ENCODE assay signal across 1 cellular context in the genomic region with DNA sequence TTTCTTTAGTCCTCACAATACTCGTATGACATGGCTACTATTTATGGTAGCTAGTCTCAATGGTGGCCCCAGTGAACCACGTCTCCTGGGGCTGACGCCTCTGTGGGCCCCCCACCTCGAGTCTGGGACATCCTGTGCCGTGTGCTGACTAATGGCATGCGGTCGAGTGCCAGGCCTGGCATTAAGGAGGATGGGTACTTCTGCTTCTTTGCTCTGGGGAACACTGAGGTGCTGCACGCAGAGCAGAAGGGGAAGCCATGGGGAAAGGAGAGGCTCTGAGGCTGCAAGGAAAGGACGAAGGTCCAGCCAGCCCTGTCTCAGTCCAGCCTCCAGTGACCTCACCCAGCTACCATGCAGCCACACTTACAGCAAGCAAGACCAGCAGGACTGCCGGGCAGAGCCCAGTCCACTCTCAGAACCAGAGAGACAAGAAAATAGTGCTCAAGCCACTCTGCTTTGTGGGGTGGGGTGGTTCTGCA.
TF ChIP-seq lines count a peak whose summit lies in the region.

No MANE protein-coding gene starts in this region.

TF ChIP-seq in H1, 55 proteins besides CTCF, POLR2A, EP300 and RAD21:
- TF ChIP-seq KDM1A (IDR thresholded peaks at IDR 0.05; ENCODE audit: borderline replicate concordance, low read length), result no peak
